ENCODE assay signal across 10 cellular contexts in genomic region chr11:8699903-8700302, GRCh38. TPM values are rescaled to one million over a fixed set of nuclear protein-coding genes. Genes with fewer than 3 reads are reported as not detected.
DNase-seq lines count a peak whose midpoint lies in the region; ATAC-seq and TF ChIP-seq lines count a peak whose summit lies in the region.
"Had no signal": no experiment of that assay in that cellular context is flagged by ENCODE, and none has a peak within 500 bp of the region (broad histone marks: within the 10 kb centered on the region; RNA-seq: fewer than 3 reads in every experiment).

No MANE protein-coding gene starts in this region.

- 42 to 61% methylated on average over 3 of the region's 3 CpGs for WGBS in endodermal cell (ENCODE audit: insufficient coverage in 1 of 2, insufficient read length in 1 of 2), 2 experiments
- WGBS in mesendoderm (ENCODE audit: extremely low coverage, insufficient coverage, low lambda C conversion rate), result no CpG with 5 or more reads among the region's 3 CpGs

- H3K36me3 Mint-ChIP-seq in endodermal cell (ENCODE audit: low read depth), result peaks cover 59% of the 10 kb centered on the region
- H3K36me3 Mint-ChIP-seq in activated T-cell treated with anti-CD3 and anti-CD28 coated beads, Interleukin-2, amount 50 U/mL, for 72 hours (ENCODE audit: insufficient read depth in 2 of 2), result no peaks in the 10 kb centered on the region
- H3K36me3 Mint-ChIP-seq in natural killer cell treated with Interleukin-12 subunit alpha and Interleukin-12 subunit beta and Interleukin-15 and Interleukin-18, amount 100 ng/mL, for 72 hours, result no peaks in the 10 kb centered on the region

- H3K9me3 Mint-ChIP-seq in endodermal cell, result no peaks in the 10 kb centered on the region
- no peaks in the 10 kb centered on the region for H3K9me3 Mint-ChIP-seq in activated T-cell treated with anti-CD3 and anti-CD28 coated beads, Interleukin-2, amount 50 U/mL, for 72 hours
- H3K9me3 Mint-ChIP-seq in natural killer cell treated with Interleukin-12 subunit alpha and Interleukin-12 subunit beta and Interleukin-15 and Interleukin-18, amount 100 ng/mL, for 72 hours, result no peaks in the 10 kb centered on the region

- no peak overlapping the region for H3K23ac ChIP-seq in mesendoderm (ENCODE audit: low read length)

- H3K27me3 ChIP-seq in endodermal cell (ENCODE audit: control insufficient read depth, insufficient read depth, low read length, poor library complexity, severe bottlenecking), result no peaks in the 10 kb centered on the region
- H3K27me3 ChIP-seq in mesendoderm (ENCODE audit: insufficient read depth, low read length, poor library complexity), result no peaks in the 10 kb centered on the region
- H3K27me3 ChIP-seq in uterus, result no peaks in the 10 kb centered on the region
- H3K27me3 ChIP-seq in MM.1S (replicated peaks; ENCODE audit: insufficient read depth, low read length), result no peaks in the 10 kb centered on the region
- H3K27me3 ChIP-seq: neutrophil had no signal

- intact Hi-C loops in uterus (cut with DNase I; ENCODE audit: low total_unique reads), result loop anchor here (10.0 kb wide), 1 partner anchor 105 kb away; no protein-coding TSS in a partner anchor

- H3K27ac ChIP-seq in endodermal cell (ENCODE audit: low read depth, low read length), result no peak overlapping the region
- H3K27ac ChIP-seq in mesendoderm (ENCODE audit: low read depth, low read length), result peak overlapping the region; percentile 80
- H3K27ac ChIP-seq in uterus, result peak overlapping the region; percentile 94 to 99
- no peak overlapping the region for H3K27ac ChIP-seq in MM.1S (ENCODE audit: low read length)
- H3K27ac ChIP-seq: neutrophil had no signal

- H3K4me3 ChIP-seq in endodermal cell (ENCODE audit: low read length), result no peak overlapping the region
- no peak overlapping the region for H3K4me3 ChIP-seq in mesendoderm (ENCODE audit: low read length)
- H3K4me3 ChIP-seq in uterus, result no peak overlapping the region
- H3K4me3 ChIP-seq in MM.1S (ENCODE audit: low read length), result no peak overlapping the region

- TF ChIP-seq CTCF in endodermal cell (conservative IDR thresholded peaks at IDR 0.05) (no peak), uterus (IDR thresholded peaks at IDR 0.05) (no peak), MM.1S (IDR thresholded peaks at IDR 0.05; ENCODE audit: low read length) (no peak)

- H2AK5ac ChIP-seq in mesendoderm (ENCODE audit: low read length), result peak overlapping the region; percentile 13

- H4K5ac ChIP-seq in mesendoderm (ENCODE audit: low read length), result no peak overlapping the region

- H3K79me2 ChIP-seq in mesendoderm (ENCODE audit: control insufficient read depth, insufficient read depth, low read length) (no peaks in the 10 kb centered on the region), MM.1S (ENCODE audit: low read length) (no peaks in the 10 kb centered on the region)

- TF ChIP-seq POLR2A in uterus (IDR thresholded peaks at IDR 0.05), result no peak

- peak overlapping the region; percentile 4 for H2BK120ac ChIP-seq in mesendoderm (ENCODE audit: low read depth, low read length)

- H3K9ac ChIP-seq in endodermal cell (ENCODE audit: extremely low read depth, low read length, poor library complexity, severe bottlenecking) (peak overlapping the region; percentile 13), mesendoderm (ENCODE audit: low read length) (peak overlapping the region; percentile 29), MM.1S (ENCODE audit: low read length) (no peak overlapping the region)

- H4K20me1 ChIP-seq in MM.1S (ENCODE audit: insufficient read depth, low read length), result no peaks in the 10 kb centered on the region

- H3K4ac ChIP-seq in mesendoderm (ENCODE audit: low read depth, low read length), result peak overlapping the region; percentile 91

- H2BK5ac ChIP-seq in mesendoderm (ENCODE audit: low read length), result peak overlapping the region; percentile 49

- no peaks in the 10 kb centered on the region for H3K27me3 Mint-ChIP-seq in endodermal cell (ENCODE audit: insufficient read depth)
- no peaks in the 10 kb centered on the region for H3K27me3 Mint-ChIP-seq in activated T-cell treated with anti-CD3 and anti-CD28 coated beads, Interleukin-2, amount 50 U/mL, for 72 hours (ENCODE audit: low read depth)
- H3K27me3 Mint-ChIP-seq in natural killer cell treated with Interleukin-12 subunit alpha and Interleukin-12 subunit beta and Interleukin-15 and Interleukin-18, amount 100 ng/mL, for 72 hours, result no peaks in the 10 kb centered on the region

- no peak for ATAC-seq in activated T-cell treated with anti-CD3 and anti-CD28 coated beads, Interleukin-2, amount 50 U/mL, for 72 hours (replicated peaks in 1 of 2)
- ATAC-seq in natural killer cell treated with Interleukin-12 subunit alpha and Interleukin-12 subunit beta and Interleukin-15 and Interleukin-18, amount 100 ng/mL, for 72 hours, result no peak

- H2AFZ ChIP-seq in MM.1S (ENCODE audit: low read length), result no peak overlapping the region

- peaks cover 93% of the 10 kb centered on the region for H3K36me3 ChIP-seq in endodermal cell (ENCODE audit: control insufficient read depth, insufficient read depth, low read length)
- H3K36me3 ChIP-seq in mesendoderm (ENCODE audit: control insufficient read depth, insufficient read depth, low read length), result peaks cover 2% of the 10 kb centered on the region
- H3K36me3 ChIP-seq in uterus, result no peaks in the 10 kb centered on the region
- H3K36me3 ChIP-seq in MM.1S (replicated peaks; ENCODE audit: insufficient read depth, low read length), result no peaks in the 10 kb centered on the region
- H3K36me3 ChIP-seq: neutrophil had no signal

- H3F3A ChIP-seq in MM.1S (ENCODE audit: insufficient read depth, low read length), result no peaks in the 10 kb centered on the region

- DNase-seq in NCI-H526 (lab: John Stamatoyannopoulos, UW), result peak; percentile 9 to 51
- DNase-seq in NCI-H526 treated with DMSO at 0.1 percent for 48 hours (lab: John Stamatoyannopoulos, UW), result no peak
- peak; percentile 89 for DNase-seq in endodermal cell
- peak; percentile 82 for DNase-seq in mesendoderm
- peak in 1 of 2 donors; percentile 16 for DNase-seq in uterus
- no peak for DNase-seq in MM.1S
- no peak for DNase-seq in activated T-cell treated with anti-CD3 and anti-CD28 coated beads, Interleukin-2, amount 50 U/mL, for 72 hours
- DNase-seq in natural killer cell treated with Interleukin-12 subunit alpha and Interleukin-12 subunit beta and Interleukin-15 and Interleukin-18, amount 100 ng/mL, for 72 hours (ENCODE audit: low spot score), result no peak
- DNase-seq: activated effector memory CD4-positive, alpha-beta T cell treated with anti-CD3 and anti-CD28 coated beads, Interleukin-2, amount 50 U/mL, for 16 hours had no signal

- H3K9me3 ChIP-seq in endodermal cell (ENCODE audit: control insufficient read depth, low read length) (no peaks in the 10 kb centered on the region), uterus (no peaks in the 10 kb centered on the region), MM.1S (replicated peaks; ENCODE audit: insufficient read depth, low read length) (no peaks in the 10 kb centered on the region)
- H3K9me3 ChIP-seq: neutrophil had no signal

- peak overlapping the region; percentile 17 for H4K8ac ChIP-seq in mesendoderm (ENCODE audit: low read depth, low read length)

- H2BK15ac ChIP-seq in mesendoderm (replicated peaks; ENCODE audit: low read depth), result no peak overlapping the region

- H3K4me2 ChIP-seq in mesendoderm (ENCODE audit: low read length), result no peak overlapping the region
- H3K4me2 ChIP-seq in MM.1S (ENCODE audit: low read depth, low read length), result no peak overlapping the region

- peaks cover 41% of the 10 kb centered on the region for H3K4me1 Mint-ChIP-seq in endodermal cell
- H3K4me1 Mint-ChIP-seq in activated T-cell treated with anti-CD3 and anti-CD28 coated beads, Interleukin-2, amount 50 U/mL, for 72 hours (ENCODE audit: low read depth), result no peaks in the 10 kb centered on the region
- H3K4me1 Mint-ChIP-seq in natural killer cell treated with Interleukin-12 subunit alpha and Interleukin-12 subunit beta and Interleukin-15 and Interleukin-18, amount 100 ng/mL, for 72 hours (ENCODE audit: low read depth in 2 of 2), result no peaks in the 10 kb centered on the region

- H3K56ac ChIP-seq in mesendoderm (ENCODE audit: low read length), result peak overlapping the region; percentile 83

- H3K18ac ChIP-seq in mesendoderm (ENCODE audit: low read length), result peak overlapping the region; percentile 34

- no peaks in the 10 kb centered on the region for H3K79me1 ChIP-seq in mesendoderm (ENCODE audit: low read length)

- H3K9me2 ChIP-seq in MM.1S (replicated peaks; ENCODE audit: insufficient read depth, low read length), result no peaks in the 10 kb centered on the region

- peaks cover 20% of the 10 kb centered on the region for H3K4me1 ChIP-seq in endodermal cell (ENCODE audit: control insufficient read depth, insufficient read depth, low read length)
- H3K4me1 ChIP-seq in mesendoderm (ENCODE audit: control insufficient read depth, low read depth, low read length), result peaks cover 17% of the 10 kb centered on the region
- peaks cover 4 to 6% of the 10 kb centered on the region in 2 donors for H3K4me1 ChIP-seq in uterus
- no peaks in the 10 kb centered on the region for H3K4me1 ChIP-seq in MM.1S (ENCODE audit: low read length)

- peak overlapping the region; percentile 96 for H3K27ac Mint-ChIP-seq in endodermal cell
- no peak overlapping the region for H3K27ac Mint-ChIP-seq in activated T-cell treated with anti-CD3 and anti-CD28 coated beads, Interleukin-2, amount 50 U/mL, for 72 hours
- no peak overlapping the region for H3K27ac Mint-ChIP-seq in natural killer cell treated with Interleukin-12 subunit alpha and Interleukin-12 subunit beta and Interleukin-15 and Interleukin-18, amount 100 ng/mL, for 72 hours

- H3K4me3 Mint-ChIP-seq in endodermal cell, result peak overlapping the region; percentile 5
- no peak overlapping the region for H3K4me3 Mint-ChIP-seq in activated T-cell treated with anti-CD3 and anti-CD28 coated beads, Interleukin-2, amount 50 U/mL, for 72 hours
- no peak overlapping the region for H3K4me3 Mint-ChIP-seq in natural killer cell treated with Interleukin-12 subunit alpha and Interleukin-12 subunit beta and Interleukin-15 and Interleukin-18, amount 100 ng/mL, for 72 hours

RNA-seq across cellular contexts. Expression of gene RPL27A, which starts 17.3 kb away (rescaled TPM):
- 1,000 to 10,000 TPM; 1,114 to 1,791 TPM for total RNA-seq in endodermal cell
- polyA plus RNA-seq in endodermal cell (2013, experiment 1 of 2), result 2,532 TPM
- 2,350 TPM for polyA plus RNA-seq in endodermal cell (2013, experiment 2 of 2)
- polyA plus RNA-seq in mesendoderm (2013, experiment 1 of 2), result 2,670 TPM
- polyA plus RNA-seq in mesendoderm (2013, experiment 2 of 2), result 2,699 TPM
- 1,000 to 10,000 TPM in 2 of 4 donors, 100 to 1,000 TPM in 2; 505 to 3,151 (median 1,895) TPM for total RNA-seq in uterus
- 1,000 to 10,000 TPM; 1,081 to 1,146 TPM for total RNA-seq in activated T-cell treated with anti-CD3 and anti-CD28 coated beads, Interleukin-2, amount 50 U/mL, for 72 hours
- 100 to 1,000 TPM; 504 to 846 TPM for total RNA-seq in natural killer cell treated with Interleukin-12 subunit alpha and Interleukin-12 subunit beta and Interleukin-15 and Interleukin-18, amount 100 ng/mL, for 72 hours

RNA-seq across cellular contexts. Expression of gene TRIM66, which starts 17.4 kb away (rescaled TPM):
- 1 to 10 TPM; 4.3 to 4.6 TPM for total RNA-seq in endodermal cell
- polyA plus RNA-seq in endodermal cell (2013, experiment 1 of 2), result 7.1 TPM
- polyA plus RNA-seq in endodermal cell (2013, experiment 2 of 2), result 3.7 TPM
- 0.79 TPM for polyA plus RNA-seq in mesendoderm (2013, experiment 1 of 2)
- polyA plus RNA-seq in mesendoderm (2013, experiment 2 of 2), result 0.87 TPM
- 10 to 100 TPM in 2 of 4 donors, 1 to 10 TPM in 2; 7.4 to 18.2 (median 10.5) TPM for total RNA-seq in uterus
- total RNA-seq in activated T-cell treated with anti-CD3 and anti-CD28 coated beads, Interleukin-2, amount 50 U/mL, for 72 hours, result 10 to 100 TPM; 26.4 to 30.2 TPM
- total RNA-seq in natural killer cell treated with Interleukin-12 subunit alpha and Interleukin-12 subunit beta and Interleukin-15 and Interleukin-18, amount 100 ng/mL, for 72 hours, result 10 to 100 TPM; 12.5 to 27.7 TPM

Comparison
In these comparisons a context has a peak if more than half of its experiments do, and no peak if none do; other contexts are left out.
1. DNase-seq: peak in NCI-H526 (2 of 2), endodermal cell (single experiment) and mesendoderm (single experiment); none in NCI-H526 treated with DMSO at 0.1 percent for 48 hours (single experiment), MM.1S (single experiment), activated T-cell treated with anti-CD3 and anti-CD28 coated beads, Interleukin-2, amount 50 U/mL, for 72 hours (0 of 2) and natural killer cell treated with Interleukin-12 subunit alpha and Interleukin-12 subunit beta and Interleukin-15 and Interleukin-18, amount 100 ng/mL, for 72 hours (single experiment).
2. H3K27ac ChIP-seq: peak in mesendoderm (single experiment) and uterus (2 of 2); none in endodermal cell (single experiment) and MM.1S (single experiment).